ENCODE assay signal across 14 cellular contexts in the genomic region with DNA sequence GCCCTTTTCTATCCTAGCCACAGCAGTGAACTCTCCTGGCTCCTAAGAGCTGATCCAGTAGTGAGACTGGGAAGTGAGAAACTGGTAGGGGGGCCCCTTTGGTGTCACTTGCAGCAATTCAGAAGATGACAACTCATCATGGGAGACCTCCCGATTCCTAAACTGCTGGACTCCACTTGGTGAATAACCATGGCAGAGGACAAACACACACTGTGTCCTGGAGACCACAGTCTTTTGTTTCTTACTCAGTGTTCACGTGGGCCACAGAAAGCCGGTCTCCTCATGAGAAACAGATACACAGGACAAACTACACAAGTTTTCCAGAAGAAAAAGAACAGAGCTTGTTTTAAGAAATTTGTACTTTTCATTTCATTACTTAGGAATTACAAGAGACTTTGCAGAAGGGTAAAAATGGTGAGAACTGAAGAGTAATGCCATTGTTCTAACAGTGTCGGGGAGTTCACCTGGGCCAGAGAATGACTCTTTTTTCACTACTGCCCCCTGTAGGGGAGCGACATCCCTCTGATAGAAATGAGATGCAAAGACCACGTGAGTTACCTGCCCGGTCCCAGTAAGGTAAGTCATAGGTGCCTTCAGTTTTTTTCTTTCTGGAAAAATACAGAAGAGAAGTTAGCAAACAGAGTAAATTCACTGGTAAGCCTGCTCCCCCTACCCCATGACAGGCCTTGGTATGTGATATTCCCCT. TPM values are rescaled to one million over a fixed set of nuclear protein-coding genes. Genes with fewer than 3 reads are reported as not detected.
DNase-seq lines count a peak whose midpoint lies in the region; ATAC-seq, FAIRE-seq and TF ChIP-seq lines count a peak whose summit lies in the region.
"Had no signal": no experiment of that assay in that cellular context is flagged by ENCODE, and none has a peak within 500 bp of the region (broad histone marks: within the 10 kb centered on the region; RNA-seq: fewer than 3 reads in every experiment).

No MANE protein-coding gene starts in this region.

- no peak for DNase-seq in AG04450 (ENCODE audit: low read depth, low spot score)
- DNase-seq in GM23338 (ENCODE audit: low spot score): peak; percentile 70
- no peak for DNase-seq in GM12878 (ENCODE audit: low read depth, low spot score)
- no peak for DNase-seq in kidney epithelial cell (ENCODE audit: low read depth)
- DNase-seq in sciatic nerve (ENCODE audit: low spot score): no peak
- no peak for DNase-seq in nucleus accumbens (lab: John Stamatoyannopoulos, UW)
- DNase-seq in activated CD4-positive, alpha-beta T cell treated with anti-CD3 and anti-CD28 coated beads, Interleukin-2, amount 10 ng/mL, durations not matched to agents 24 days and 14 days: no peak
- no peak for DNase-seq in NCI-H510A treated with DMSO at 0.1 percent for 48 hours (lab: John Stamatoyannopoulos, UW)
- DNase-seq: activated effector memory CD4-positive, alpha-beta T cell treated with Interleukin-2 at 50 U/mL for 16 hours; NCI-H1436; stimulated activated naive B cell treated with anti-CD40 and anti-IgM and Interleukin-4, amounts not matched to agents 10 μg/mL and 1 μg/mL and 100 μg/mL, for 72 hours had no signal

- H3K27me3 ChIP-seq in AG04450 (ENCODE audit: control insufficient read depth, insufficient read depth, low read length): no peaks in the 10 kb centered on the region
- H3K27me3 ChIP-seq in GM23338 (ENCODE audit: insufficient read depth): no peaks in the 10 kb centered on the region
- H3K27me3 ChIP-seq in GM12878 (replicated peaks in 1 of 2; ENCODE audit: control insufficient read depth in 2 of 2, insufficient read depth in 2 of 2, low read length in 1 of 2): no peaks in the 10 kb centered on the region
- H3K27me3 ChIP-seq in kidney epithelial cell (ENCODE audit: control insufficient read depth, insufficient read depth, low read length): no peaks in the 10 kb centered on the region
- H3K27me3 ChIP-seq: BLaER1 had no signal

- POLR2A ChIA-PET in AG04450 (lab: Yijun Ruan, JAX): no interaction called here
- POLR2A ChIA-PET in GM12878 (lab: Charles Lee): no interaction called here

- TF ChIP-seq POLR2A in GM12878 (IDR thresholded peaks at IDR 0.05; ENCODE audit: low read depth, low read length): no peak

- 88% methylated on average over 7 of the region's 7 CpGs for WGBS in GM12878 (ENCODE audit: insufficient coverage, insufficient replicate concordance, low lambda C conversion rate, missing lambda C conversion rate)

- H3F3A ChIP-seq in GM23338 (replicated peaks; ENCODE audit: low read depth): no peaks in the 10 kb centered on the region

- H3K4me2 ChIP-seq in GM23338 (no peak overlapping the region), GM12878 (ENCODE audit: control insufficient read depth, insufficient read depth) (no peak overlapping the region)
- H3K4me2 ChIP-seq: BLaER1 had no signal

- intact Hi-C loops in GM12878 (cut with micrococcal nuclease; ENCODE audit: unreplicated experiment): no loop called here
- intact Hi-C loops in sciatic nerve (cut with DNase I): no loop called here
- intact Hi-C loops in activated CD4-positive, alpha-beta T cell treated with anti-CD3 and anti-CD28 coated beads, Interleukin-2, amount 10 ng/mL, durations not matched to agents 24 days and 14 days (cut with micrococcal nuclease): no loop called here

- in situ Hi-C loops in GM12878 (cut with MboI): loop anchor here (25.0 kb wide), 1 partner anchor 464 kb away; no protein-coding TSS in a partner anchor

- H3K27ac ChIP-seq in AG04450 (ENCODE audit: low read depth, low read length): no peak overlapping the region
- no peak overlapping the region for H3K27ac ChIP-seq in GM23338 (ENCODE audit: low read depth)
- H3K27ac ChIP-seq in GM12878 (ENCODE audit: control insufficient read depth, insufficient read depth): no peak overlapping the region
- H3K27ac ChIP-seq: BLaER1 had no signal

- H3K9me3 ChIP-seq in AG04450 (ENCODE audit: control insufficient read depth, insufficient read depth, low read length): no peaks in the 10 kb centered on the region
- H3K9me3 ChIP-seq in GM12878 (replicated peaks; ENCODE audit: control insufficient read depth, insufficient read depth, low read length): no peaks in the 10 kb centered on the region
- H3K9me3 ChIP-seq: BLaER1 had no signal

- H3K9me3 Mint-ChIP-seq in GM23338: no peaks in the 10 kb centered on the region; the same call in 1 of the 3 replicates
- H3K9me3 Mint-ChIP-seq in activated CD4-positive, alpha-beta T cell treated with anti-CD3 and anti-CD28 coated beads, Interleukin-2, amount 10 ng/mL, durations not matched to agents 24 days and 14 days: no peaks in the 10 kb centered on the region
- H3K9me3 Mint-ChIP-seq: stimulated activated naive B cell treated with anti-CD40 and anti-IgM and Interleukin-4, amounts not matched to agents 10 μg/mL and 1 μg/mL and 100 μg/mL, for 72 hours had no signal

- H2AFZ ChIP-seq in GM23338 (no peak overlapping the region), GM12878 (ENCODE audit: control insufficient read depth, low read depth, low read length) (no peak overlapping the region)

- H3K4me1 ChIP-seq in GM23338 (ENCODE audit: insufficient read depth): no peaks in the 10 kb centered on the region
- no peaks in the 10 kb centered on the region for H3K4me1 ChIP-seq in GM12878 (ENCODE audit: control insufficient read depth, insufficient read depth, low read length)
- H3K4me1 ChIP-seq: BLaER1 had no signal

- BruUV-seq in GM12878 (replicated peaks; lab: Mats Ljungman, UMichigan): no TSS peak

- FAIRE-seq in GM12878 (lab: Jason Lieb, UNC): peak; percentile 41
- FAIRE-seq: K562 had no signal

- TF ChIP-seq RAD21 in GM12878 (IDR thresholded peaks at IDR 0.05; ENCODE audit: insufficient read depth, low read depth, low read length): no peak

- CTCF ChIA-PET in AG04450 (lab: Charles Lee): interaction anchor here (0.7 to 1.0 kb wide), 2 partner anchors 199 to 225 kb away, joined by 3 read pairs; no protein-coding TSS in a partner anchor
- CTCF ChIA-PET in GM12878 (lab: Yijun Ruan, JAX): interaction anchor here (0.6 to 1.3 kb wide), 4 partner anchors 10 to 201 kb away, joined by 3 to 4 read pairs (median 3); no protein-coding TSS in a partner anchor

- H4K20me1 ChIP-seq in GM23338 (replicated peaks; ENCODE audit: insufficient read depth) (no peaks in the 10 kb centered on the region), GM12878 (ENCODE audit: control insufficient read depth, insufficient read depth) (no peaks in the 10 kb centered on the region)
- H4K20me1 ChIP-seq: BLaER1 had no signal

- no peaks in the 10 kb centered on the region for H3K27me3 Mint-ChIP-seq in GM23338 (ENCODE audit: insufficient read depth, low read depth, poor library complexity)
- H3K27me3 Mint-ChIP-seq in activated CD4-positive, alpha-beta T cell treated with anti-CD3 and anti-CD28 coated beads, Interleukin-2, amount 10 ng/mL, durations not matched to agents 24 days and 14 days: no peaks in the 10 kb centered on the region
- H3K27me3 Mint-ChIP-seq: stimulated activated naive B cell treated with anti-CD40 and anti-IgM and Interleukin-4, amounts not matched to agents 10 μg/mL and 1 μg/mL and 100 μg/mL, for 72 hours had no signal

- RAD21 ChIA-PET in GM12878 (lab: Charles Lee; ENCODE audit: unreplicated experiment): no interaction called here

- SMC1A ChIA-PET in GM12878 (lab: Charles Lee; ENCODE audit: uncharacterized antibody, unreplicated experiment): interaction anchor here (0.5 to 1.0 kb wide), 3 partner anchors 51 to 199 kb away, joined by 3 read pairs; no protein-coding TSS in a partner anchor

- no peak overlapping the region for H3K4me3 Mint-ChIP-seq in GM23338
- H3K4me3 Mint-ChIP-seq in activated CD4-positive, alpha-beta T cell treated with anti-CD3 and anti-CD28 coated beads, Interleukin-2, amount 10 ng/mL, durations not matched to agents 24 days and 14 days: no peak overlapping the region
- H3K4me3 Mint-ChIP-seq: mesothelial cell of epicardium; stimulated activated naive B cell treated with anti-CD40 and anti-IgM and Interleukin-4, amounts not matched to agents 10 μg/mL and 1 μg/mL and 100 μg/mL, for 72 hours had no signal

- H3K27ac Mint-ChIP-seq in GM23338: no peak overlapping the region
- no peak overlapping the region for H3K27ac Mint-ChIP-seq in activated CD4-positive, alpha-beta T cell treated with anti-CD3 and anti-CD28 coated beads, Interleukin-2, amount 10 ng/mL, durations not matched to agents 24 days and 14 days
- H3K27ac Mint-ChIP-seq: mesothelial cell of epicardium; stimulated activated naive B cell treated with anti-CD40 and anti-IgM and Interleukin-4, amounts not matched to agents 10 μg/mL and 1 μg/mL and 100 μg/mL, for 72 hours had no signal

- H3K79me2 ChIP-seq in GM23338 (replicated peaks; ENCODE audit: insufficient read depth) (no peaks in the 10 kb centered on the region), GM12878 (ENCODE audit: control insufficient read depth, insufficient read depth, low read length) (no peaks in the 10 kb centered on the region)

- H3K36me3 ChIP-seq in GM23338 (ENCODE audit: insufficient read depth): peaks cover 27% of the 10 kb centered on the region; the same call in 1 of the 2 replicates
- H3K36me3 ChIP-seq in GM12878 (ENCODE audit: control insufficient read depth in 2 of 2, insufficient read depth in 2 of 2, low read length in 1 of 2): peaks cover 0 to 2% of the 10 kb centered on the region in 2 experiments; a peak in 1 of 4 replicates
- peaks cover 8% of the 10 kb centered on the region for H3K36me3 ChIP-seq in kidney epithelial cell (ENCODE audit: control insufficient read depth, insufficient read depth, low read length)

- ATAC-seq in GM23338: peak; percentile 83
- ATAC-seq in GM12878: no peak
- no peak for ATAC-seq in sciatic nerve
- ATAC-seq: K562; stimulated activated naive B cell treated with anti-CD40 and anti-IgM and Interleukin-4, amounts not matched to agents 10 μg/mL and 1 μg/mL and 100 μg/mL, for 72 hours had no signal

- no peaks in the 10 kb centered on the region for H3K4me1 Mint-ChIP-seq in GM23338
- no peaks in the 10 kb centered on the region for H3K4me1 Mint-ChIP-seq in activated CD4-positive, alpha-beta T cell treated with anti-CD3 and anti-CD28 coated beads, Interleukin-2, amount 10 ng/mL, durations not matched to agents 24 days and 14 days
- H3K4me1 Mint-ChIP-seq: mesothelial cell of epicardium; stimulated activated naive B cell treated with anti-CD40 and anti-IgM and Interleukin-4, amounts not matched to agents 10 μg/mL and 1 μg/mL and 100 μg/mL, for 72 hours had no signal

- TF ChIP-seq CTCF in AG04450 (IDR thresholded peaks at IDR 0.05; ENCODE audit: low read depth, low read length) (peak; percentile 25; the same call in 1 of the 2 replicates), GM23338 (conservative IDR thresholded peaks at IDR 0.05; ENCODE audit: low read depth in 2 of 2) (peak; percentile 61 to 63), GM12878 (IDR thresholded peaks at IDR 0.05 in 2 of 3, conservative IDR thresholded peaks at IDR 0.05 in 1 of 3; ENCODE audit: control insufficient read depth in 2 of 3, extremely low read depth in 1 of 3, insufficient read depth in 1 of 3, low read depth in 3 of 3, low read length in 3 of 3) (no peak), kidney epithelial cell (IDR thresholded peaks at IDR 0.05; ENCODE audit: insufficient read depth, low read length, poor library complexity, severe bottlenecking) (peak; percentile 40)

- no peak for TF ChIP-seq EP300 in GM12878 (IDR thresholded peaks at IDR 0.05; ENCODE audit: borderline replicate concordance in 1 of 2, control insufficient read depth in 1 of 2, low read depth in 2 of 2, low read length in 2 of 2)

- H3K9ac ChIP-seq in GM12878 (ENCODE audit: control insufficient read depth, insufficient read depth, low read length): no peak overlapping the region
- H3K9ac ChIP-seq: BLaER1 had no signal

- H3K4me3 ChIP-seq in AG04450 (ENCODE audit: low read depth, low read length): no peak overlapping the region
- no peak overlapping the region for H3K4me3 ChIP-seq in GM23338
- H3K4me3 ChIP-seq in GM12878: no peak overlapping the region
- no peak overlapping the region for H3K4me3 ChIP-seq in kidney epithelial cell (ENCODE audit: low read depth, low read length)
- H3K4me3 ChIP-seq: BLaER1, K562 had no signal

- peaks cover 47% of the 10 kb centered on the region for H3K36me3 Mint-ChIP-seq in GM23338 (ENCODE audit: low read depth)
- no peaks in the 10 kb centered on the region for H3K36me3 Mint-ChIP-seq in activated CD4-positive, alpha-beta T cell treated with anti-CD3 and anti-CD28 coated beads, Interleukin-2, amount 10 ng/mL, durations not matched to agents 24 days and 14 days (ENCODE audit: low read depth)

- H3K9me2 ChIP-seq in GM23338 (ENCODE audit: insufficient read depth): no peaks in the 10 kb centered on the region

RNA-seq across cellular contexts. Expression of gene ST3GAL6, which starts 38.1 kb away (rescaled TPM):
- polyA plus RNA-seq in AG04450 (2011; rRNA removed) (1.2 and 1.9 TPM in 2 replicates), GM23338 (2016; fragmentation: Nextera tagmentation; extraction: Ambion mirVana) (6.4 and 8.1 TPM in 2 replicates), GM12878 (2011; rRNA removed) (20.2 and 31.3 TPM in 2 replicates), GM12878 (2014; fragmentation: Illumina TruSeq; extraction: Trizol) (38.8 and 58.0 TPM in 2 replicates), GM12878 (2014; fragmentation: Nextera tagmentation; extraction: Ambion mirVana) (10 to 100 TPM; 19.5 to 31.4 TPM), GM12878 (2014; rRNA removed) (32.4 and 41.2 TPM in 2 replicates), GM12878 (2016; fragmentation: Nextera tagmentation; extraction: Ambion mirVana) (10 to 100 TPM; 38.8 to 40.4 TPM)
- 1.4 and 2.6 TPM in 2 replicates for polyA minus RNA-seq in AG04450 (2011; rRNA and poly(A)+ RNA removed)
- 3.7 and 4.7 TPM in 2 replicates for total RNA-seq in GM23338 (2014; rRNA removed; shearing (Covaris generic))
- 172 and 176 TPM in 2 replicates for total RNA-seq in GM12878 (2013; cell fraction: nucleolus; rRNA removed)
- total RNA-seq in GM12878 (2014; rRNA removed) (35.4 and 43.9 TPM in 2 replicates), GM12878 (2014; rRNA removed; fragmentation: Illumina TruSeq; extraction: Trizol) (38.6 and 39.2 TPM in 2 replicates), GM12878 (2021) (36.2 TPM in 2 replicates), kidney epithelial cell (1.2 and 2.1 TPM in 2 replicates), sciatic nerve (25.1 TPM)
- 3.2 TPM for polyA plus RNA-seq in GM12878 (2011; ENCODE audit: low read depth)
- polyA plus RNA-seq in GM12878 (2011; cell fraction: cytosol; rRNA removed): 6.9 and 9.8 TPM in 2 replicates
- polyA plus RNA-seq in GM12878 (2011; cell fraction: nucleus; rRNA removed): 21.4 and 27.9 TPM in 2 replicates
- 6.3 and 11.1 TPM in 2 replicates for polyA plus RNA-seq in GM12878 (2012)
- 10.3 and 13.2 TPM in 2 replicates for polyA minus RNA-seq in GM12878 (2011; rRNA and poly(A)+ RNA removed)
- 7.8 and 8.3 TPM in 2 replicates for polyA minus RNA-seq in GM12878 (2011; cell fraction: cytosol; rRNA and poly(A)+ RNA removed)
- polyA minus RNA-seq in GM12878 (2011; cell fraction: nucleus; rRNA and poly(A)+ RNA removed): 25.9 and 40.0 TPM in 2 replicates
- total RNA-seq in activated CD4-positive, alpha-beta T cell treated with anti-CD3 and anti-CD28 coated beads, Interleukin-2, amount 10 ng/mL, durations not matched to agents 24 days and 14 days: 0.19 TPM in 1 of 2 replicates, not detected in the other
- total RNA-seq: K562 had no signal

Comparison
In these comparisons a context has a peak if more than half of its experiments do, and no peak if none do; other contexts are left out.
1. CTCF ChIP-seq: peak in AG04450 (single experiment), GM23338 (2 of 2) and kidney epithelial cell (single experiment); none in GM12878 (0 of 3).